In the genomic region with DNA sequence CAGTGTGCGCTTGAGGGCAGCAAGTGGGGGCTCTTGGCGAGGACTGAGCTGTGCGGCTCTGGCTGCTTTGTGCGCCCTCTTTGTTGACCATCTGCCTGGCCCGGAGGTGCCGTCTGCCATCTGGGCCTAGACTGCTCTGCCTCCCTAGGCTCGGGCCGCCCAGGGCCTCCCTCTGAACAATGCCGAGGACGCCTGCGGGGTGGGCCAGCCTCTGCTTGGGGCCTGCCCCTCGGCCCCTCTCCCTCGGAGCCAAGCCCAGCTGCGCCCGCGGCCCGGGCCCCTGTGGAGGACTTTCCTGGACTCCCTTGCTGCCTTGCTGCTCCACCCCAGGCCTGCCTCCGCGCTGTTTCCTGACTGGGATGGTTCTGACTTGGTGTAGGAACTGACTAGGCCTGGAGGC, we compare ENCODE assay signal across 1 cellular context.
TF ChIP-seq lines count a peak whose summit lies in the region.

No MANE protein-coding gene starts in this region.

TF ChIP-seq in IMR-90, 13 proteins besides CTCF, POLR2A, EP300 and RAD21 (continued from another document):
- TF ChIP-seq, protein P1, sequence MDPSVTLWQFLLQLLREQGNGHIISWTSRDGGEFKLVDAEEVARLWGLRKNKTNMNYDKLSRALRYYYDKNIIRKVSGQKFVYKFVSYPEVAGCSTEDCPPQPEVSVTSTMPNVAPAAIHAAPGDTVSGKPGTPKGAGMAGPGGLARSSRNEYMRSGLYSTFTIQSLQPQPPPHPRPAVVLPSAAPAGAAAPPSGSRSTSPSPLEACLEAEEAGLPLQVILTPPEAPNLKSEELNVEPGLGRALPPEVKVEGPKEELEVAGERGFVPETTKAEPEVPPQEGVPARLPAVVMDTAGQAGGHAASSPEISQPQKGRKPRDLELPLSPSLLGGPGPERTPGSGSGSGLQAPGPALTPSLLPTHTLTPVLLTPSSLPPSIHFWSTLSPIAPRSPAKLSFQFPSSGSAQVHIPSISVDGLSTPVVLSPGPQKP (IDR thresholded peaks at IDR 0.05; ENCODE audit: borderline replicate concordance, low read depth, low read length): no peak
- no peak for TF ChIP-seq CHD1 (IDR thresholded peaks at IDR 0.05; ENCODE audit: low read depth, low read length)
- TF ChIP-seq, protein P2, sequence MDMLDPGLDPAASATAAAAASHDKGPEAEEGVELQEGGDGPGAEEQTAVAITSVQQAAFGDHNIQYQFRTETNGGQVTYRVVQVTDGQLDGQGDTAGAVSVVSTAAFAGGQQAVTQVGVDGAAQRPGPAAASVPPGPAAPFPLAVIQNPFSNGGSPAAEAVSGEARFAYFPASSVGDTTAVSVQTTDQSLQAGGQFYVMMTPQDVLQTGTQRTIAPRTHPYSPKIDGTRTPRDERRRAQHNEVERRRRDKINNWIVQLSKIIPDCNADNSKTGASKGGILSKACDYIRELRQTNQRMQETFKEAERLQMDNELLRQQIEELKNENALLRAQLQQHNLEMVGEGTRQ (IDR thresholded peaks at IDR 0.05; ENCODE audit: low read depth, low read length): no peak
- no peak for TF ChIP-seq CEBPB (IDR thresholded peaks at IDR 0.05; ENCODE audit: low read depth, low read length)
- no peak for TF ChIP-seq MAZ (IDR thresholded peaks at IDR 0.05; ENCODE audit: borderline replicate concordance, low read depth, low read length)
- no peak for TF ChIP-seq MAFK (IDR thresholded peaks at IDR 0.05; ENCODE audit: low read depth, low read length)
- no peak for TF ChIP-seq RCOR1 (IDR thresholded peaks at IDR 0.05; ENCODE audit: insufficient replicate concordance, low read length)
- TF ChIP-seq MXI1 (IDR thresholded peaks at IDR 0.05; ENCODE audit: borderline replicate concordance, low read depth, low read length): no peak
- TF ChIP-seq BHLHE40 (IDR thresholded peaks at IDR 0.05; ENCODE audit: low read depth, low read length): no peak
- TF ChIP-seq NFE2L2 (IDR thresholded peaks at IDR 0.05; ENCODE audit: low read depth, low read length): no peak
